In genomic region chr11:115501895-115502589, GRCh38 we compare ENCODE assay signal across 9 cellular contexts. TPM values are rescaled to one million over a fixed set of nuclear protein-coding genes. Genes with fewer than 3 reads are reported as not detected.
DNase-seq lines count a peak whose midpoint lies in the region; ATAC-seq, FAIRE-seq and TF ChIP-seq lines count a peak whose summit lies in the region.
"Had no signal": no experiment of that assay in that cellular context is flagged by ENCODE, and none has a peak within 500 bp of the region (broad histone marks: within the 10 kb centered on the region; RNA-seq: fewer than 3 reads in every experiment).

No MANE protein-coding gene starts in this region.

- BruUV-seq in Caco-2 (replicated peaks; lab: Mats Ljungman, UMichigan), result TSS peak; percentile 18

- H3K36me3 Mint-ChIP-seq in Caco-2 (ENCODE audit: insufficient read depth, unreplicated experiment) (peaks cover 28% of the 10 kb centered on the region), astrocyte (ENCODE audit: low read depth, unreplicated experiment) (no peaks in the 10 kb centered on the region)

- DNase-seq in Caco-2 (no peak), astrocyte (ENCODE audit: low read depth) (peak; percentile 36), RWPE1 (ENCODE audit: low spot score) (no peak)

- H2AFZ ChIP-seq in astrocyte (ENCODE audit: low read depth, low read length), result peak overlapping the region; percentile 67

- H3K79me2 ChIP-seq in astrocyte (ENCODE audit: insufficient read depth, low read length), result peaks cover 57% of the 10 kb centered on the region

- H3K27me3 ChIP-seq in Caco-2 (replicated peaks; ENCODE audit: control insufficient read depth, insufficient read depth, low read length) (no peaks in the 10 kb centered on the region), astrocyte (ENCODE audit: insufficient read depth, low read length) (peaks cover 6% of the 10 kb centered on the region)

- FAIRE-seq in astrocyte (lab: Jason Lieb, UNC), result no peak

- H3K4me3 Mint-ChIP-seq in Caco-2 (ENCODE audit: unreplicated experiment), result no peak overlapping the region
- no peak overlapping the region for H3K4me3 Mint-ChIP-seq in astrocyte (ENCODE audit: unreplicated experiment)
- H3K4me3 Mint-ChIP-seq: dendritic cell treated with granulocyte-macrophage colony-stimulating factor and Interleukin-4, amounts not matched to agents 40 ng/mL and 50 ng/mL, for 4 days had no signal

- CTCF ChIA-PET in Caco-2 (lab: Charles Lee), result interaction anchor here (0.7 to 2.1 kb wide), 6 partner anchors 13 to 177 kb away, joined by 3 to 26 read pairs (median 6); no protein-coding TSS in a partner anchor
- CTCF ChIA-PET in RWPE1 (lab: Yijun Ruan, JAX), result no interaction called here

- H3K4me3 ChIP-seq in Caco-2 (ENCODE audit: low read depth, low read length) (peak overlapping the region; percentile 76), astrocyte (ENCODE audit: insufficient read depth, low read depth, low read length) (peak overlapping the region; percentile 91), mesodermal cell (ENCODE audit: extremely low read depth, insufficient read depth, low read length, poor library complexity, severe bottlenecking) (peak overlapping the region; percentile 80)

- no peaks in the 10 kb centered on the region for H3K27me3 Mint-ChIP-seq in Caco-2 (ENCODE audit: insufficient read depth, unreplicated experiment)
- H3K27me3 Mint-ChIP-seq in astrocyte (ENCODE audit: low read depth, unreplicated experiment), result no peaks in the 10 kb centered on the region

- no peaks in the 10 kb centered on the region for H3K9me3 Mint-ChIP-seq in Caco-2 (ENCODE audit: unreplicated experiment)
- no peaks in the 10 kb centered on the region for H3K9me3 Mint-ChIP-seq in astrocyte (ENCODE audit: unreplicated experiment)
- H3K9me3 Mint-ChIP-seq: dendritic cell treated with granulocyte-macrophage colony-stimulating factor and Interleukin-4, amounts not matched to agents 40 ng/mL and 50 ng/mL, for 4 days had no signal

- WGBS in mesodermal cell (ENCODE audit: insufficient coverage in 2 of 2), 2 experiments, result 4 to 10% methylated on average over 18 to 19 of the region's 22 CpGs

- H3K4me1 ChIP-seq in Caco-2, result peaks cover 49% of the 10 kb centered on the region
- H3K4me1 ChIP-seq in astrocyte (ENCODE audit: insufficient read depth, low read length), result peaks cover 11% of the 10 kb centered on the region
- H3K4me1 ChIP-seq in mesodermal cell (ENCODE audit: control insufficient read depth, insufficient read depth, low read length, poor library complexity, severe bottlenecking), result peaks cover 20% of the 10 kb centered on the region

- peaks cover 54% of the 10 kb centered on the region for H4K20me1 ChIP-seq in astrocyte (ENCODE audit: insufficient read depth, low read length)

- H3K27ac ChIP-seq in astrocyte (ENCODE audit: low read depth, low read length), result peak overlapping the region; percentile 5
- no peak overlapping the region for H3K27ac ChIP-seq in mesodermal cell (ENCODE audit: low read depth, low read length, severe bottlenecking)
- no peak overlapping the region for H3K27ac ChIP-seq in RWPE1

- peaks cover 18% of the 10 kb centered on the region for H3K4me1 Mint-ChIP-seq in Caco-2 (ENCODE audit: low read depth, unreplicated experiment)
- H3K4me1 Mint-ChIP-seq in astrocyte (ENCODE audit: low read depth, unreplicated experiment), result peaks cover 30% of the 10 kb centered on the region

- ATAC-seq in HG02852 (IDR thresholded peaks at IDR 0.05; ENCODE audit: unreplicated experiment), result peak; percentile 29
- ATAC-seq in GM21786 (IDR thresholded peaks at IDR 0.05; ENCODE audit: unreplicated experiment), result no peak
- no peak for ATAC-seq in GM21619 (IDR thresholded peaks at IDR 0.05; ENCODE audit: unreplicated experiment)
- no peak for ATAC-seq in HG02981 (IDR thresholded peaks at IDR 0.05; ENCODE audit: unreplicated experiment)

- H3K36me3 ChIP-seq in Caco-2 (ENCODE audit: control insufficient read depth, insufficient read depth, low read length), result no peaks in the 10 kb centered on the region
- H3K36me3 ChIP-seq in astrocyte (ENCODE audit: insufficient read depth, low read length), result no peaks in the 10 kb centered on the region
- H3K36me3 ChIP-seq in mesodermal cell (ENCODE audit: control insufficient read depth, insufficient read depth, low read length), result no peaks in the 10 kb centered on the region

- H3K4me2 ChIP-seq in astrocyte (ENCODE audit: low read length), result peak overlapping the region; percentile 100

- intact Hi-C loops in Caco-2 (cut with micrococcal nuclease; ENCODE audit: unreplicated experiment), result loop anchor here (5.0 to 10.0 kb wide), 4 partner anchors 173 to 773 kb away; no protein-coding TSS in a partner anchor

- H3K9me3 ChIP-seq in Caco-2, result no peaks in the 10 kb centered on the region
- no peaks in the 10 kb centered on the region for H3K9me3 ChIP-seq in astrocyte (ENCODE audit: insufficient read depth, low read depth, low read length)
- no peaks in the 10 kb centered on the region for H3K9me3 ChIP-seq in mesodermal cell (ENCODE audit: control insufficient read depth, low read length)

- peak overlapping the region; percentile 87 for H3K9ac ChIP-seq in astrocyte (ENCODE audit: low read length)

- H3K27ac Mint-ChIP-seq in Caco-2 (ENCODE audit: unreplicated experiment) (no peak overlapping the region), astrocyte (ENCODE audit: unreplicated experiment) (no peak overlapping the region)
- H3K27ac Mint-ChIP-seq: dendritic cell treated with granulocyte-macrophage colony-stimulating factor and Interleukin-4, amounts not matched to agents 40 ng/mL and 50 ng/mL, for 4 days had no signal

- POLR2A ChIA-PET in Caco-2 (lab: Charles Lee), result interaction anchor here (0.6 to 0.7 kb wide), 2 partner anchors 8 to 125 kb away, joined by 3 to 10 read pairs; no protein-coding TSS in a partner anchor
- POLR2A ChIA-PET in RWPE1 (lab: Yijun Ruan, JAX; ENCODE audit: low non-redundant PET), result no interaction called here

- TF ChIP-seq CTCF in Caco-2 (IDR thresholded peaks at IDR 0.05; ENCODE audit: insufficient read depth in 1 of 2, low read depth in 1 of 2, low read length in 1 of 2, severe bottlenecking in 1 of 2, unreplicated experiment in 1 of 2), result no peak
- TF ChIP-seq CTCF in astrocyte (IDR thresholded peaks at IDR 0.05; ENCODE audit: insufficient read depth, low read depth, low read length), result no peak
- no peak for TF ChIP-seq CTCF in RWPE1 (conservative IDR thresholded peaks at IDR 0.05; ENCODE audit: low read depth)

RNA-seq across cellular contexts. Expression of gene CADM1, which starts 2.2 kb away (rescaled TPM):
- total RNA-seq in Caco-2 (2022), result 440 and 534 TPM in 2 replicates
- 414 and 491 TPM in 2 replicates for total RNA-seq in astrocyte
- polyA plus RNA-seq in mesodermal cell (2013, experiment 1 of 2), result 66.6 TPM
- 61.3 TPM for polyA plus RNA-seq in mesodermal cell (2013, experiment 2 of 2)
